In the genomic region with DNA sequence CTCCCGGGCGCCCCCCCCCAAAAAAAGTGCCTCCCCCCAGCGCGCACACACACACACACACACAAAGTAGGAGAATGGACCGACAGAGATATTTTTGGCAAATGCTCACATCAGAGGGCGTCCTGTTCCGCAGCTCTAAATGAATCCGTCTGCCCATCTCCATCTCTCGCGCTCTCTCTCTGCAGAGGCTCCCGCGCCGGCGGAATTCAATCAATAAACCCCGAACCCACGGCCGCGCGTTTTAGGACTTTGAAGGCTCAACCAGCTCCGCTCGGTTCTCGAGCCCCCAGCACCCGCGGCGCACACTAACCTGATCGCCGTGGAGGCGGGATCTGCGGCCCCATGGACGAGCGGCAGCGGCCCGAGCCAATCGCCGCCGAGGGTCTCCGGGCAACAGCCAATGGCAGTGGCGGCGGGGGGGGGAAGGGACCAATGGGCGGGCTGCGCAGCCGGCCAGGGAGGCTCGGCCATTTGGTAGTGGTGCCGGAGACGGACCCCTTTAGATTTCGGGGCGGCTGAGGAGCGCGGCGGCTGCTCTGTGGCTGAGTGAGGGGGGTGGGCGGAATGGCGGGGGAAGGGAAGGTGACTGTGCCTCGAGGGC, we compare ENCODE assay signal across 1 cellular context.
TF ChIP-seq lines count a peak whose summit lies in the region.

Gene ANP32A, minus strand, starts transcription at position 307 of the 601 bp plus-strand sequence. Its CDS starts 144 bp downstream, at position 163.

TF ChIP-seq in A549, 52 proteins besides CTCF, POLR2A, EP300 and RAD21 (continued from another document):
- TF ChIP-seq TP53 (CRISPR knock-in tag; IDR thresholded peaks at IDR 0.05): no peak
- no peak for TF ChIP-seq EHMT2 (IDR thresholded peaks at IDR 0.05; ENCODE audit: low read depth)
